Comparison of ENCODE assay signal across 14 cellular contexts in the genomic region with DNA sequence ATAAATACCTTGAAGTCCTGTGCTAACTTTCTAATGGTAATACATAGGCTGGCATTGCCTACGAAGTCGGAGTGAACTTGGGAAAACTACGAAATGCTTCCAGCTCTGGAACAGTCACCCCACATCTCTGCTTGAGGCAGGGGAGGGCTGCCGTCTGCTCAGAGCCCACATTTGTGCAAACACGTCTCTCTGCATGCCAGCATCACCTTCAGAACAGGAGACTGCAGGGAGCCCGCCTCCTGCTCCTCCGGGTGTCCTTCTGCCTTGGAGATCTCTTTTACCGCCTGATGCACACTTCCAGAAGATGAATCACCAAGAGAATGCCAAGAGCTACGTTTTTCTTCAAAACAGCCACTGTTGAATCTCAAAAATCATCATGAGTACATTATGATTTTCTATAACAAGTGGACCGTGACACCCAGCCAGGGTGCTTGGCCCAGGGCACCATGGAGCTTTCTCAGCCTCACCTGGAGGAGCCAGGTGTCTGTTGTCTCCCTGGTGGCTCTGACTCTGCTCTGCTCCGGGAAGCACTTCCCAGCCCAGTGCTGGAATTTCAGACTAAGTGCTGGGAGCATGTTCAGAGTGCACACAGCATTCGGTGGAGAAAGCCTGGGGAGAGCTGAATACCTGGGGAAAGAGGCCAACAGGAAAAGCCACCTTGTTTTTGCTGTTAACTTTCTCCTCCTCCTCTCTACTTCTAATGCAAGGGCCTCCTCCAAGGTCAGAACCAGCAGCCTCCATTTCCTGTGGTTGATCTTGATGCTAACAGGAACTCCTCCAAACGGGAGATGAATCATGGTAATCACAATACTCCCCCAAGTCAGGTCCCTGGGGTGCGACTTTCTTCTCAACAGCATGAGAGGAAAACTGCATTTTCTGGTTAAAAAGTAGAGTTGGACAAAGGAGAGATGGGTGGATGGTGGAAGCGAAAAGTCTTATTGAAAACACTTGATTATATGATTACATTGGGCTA.
DNase-seq lines count a peak whose midpoint lies in the region; ATAC-seq, FAIRE-seq and TF ChIP-seq lines count a peak whose summit lies in the region.
"Had no signal": no experiment of that assay in that cellular context is flagged by ENCODE, and none has a peak within 500 bp of the region (broad histone marks: within the 10 kb centered on the region; RNA-seq: fewer than 3 reads in every experiment).

No MANE protein-coding gene starts in this region.

- FAIRE-seq in K562 (lab: Jason Lieb, UNC), result no peak

- H3K23ac ChIP-seq in IMR-90 (ENCODE audit: low read depth, low read length), result no peak overlapping the region

- H3K9me1 ChIP-seq in IMR-90 (ENCODE audit: insufficient read depth, low read length), result no peaks in the 10 kb centered on the region
- no peaks in the 10 kb centered on the region for H3K9me1 ChIP-seq in K562 (ENCODE audit: control insufficient read depth, insufficient read depth, low read length)

- H2AK5ac ChIP-seq in IMR-90 (ENCODE audit: low read depth, low read length), result no peak overlapping the region

- H3K4ac ChIP-seq in IMR-90 (ENCODE audit: low read depth, low read length), result no peak overlapping the region

- no peak overlapping the region for H2BK5ac ChIP-seq in IMR-90 (ENCODE audit: low read depth, low read length, poor library complexity, severe bottlenecking)

- no peak for TF ChIP-seq EP300 in K562 (IDR thresholded peaks at IDR 0.05; ENCODE audit: low read length)

- ATAC-seq in IMR-90 (ENCODE audit: low read depth) (no peak), K562 (no peak), HG02571 (IDR thresholded peaks at IDR 0.05; ENCODE audit: unreplicated experiment) (no peak)

- H3K36me3 ChIP-seq in IMR-90 (ENCODE audit: control insufficient read depth, insufficient read depth, low read length) (no peaks in the 10 kb centered on the region), K562 (ENCODE audit: control insufficient read depth, insufficient read depth, low read length) (no peaks in the 10 kb centered on the region), vagina (no peaks in the 10 kb centered on the region)

- POLR2A ChIA-PET in IMR-90 (lab: Charles Lee; ENCODE audit: unreplicated experiment) (no interaction called here), K562 (lab: Yijun Ruan, JAX) (no interaction called here)

- peak overlapping the region; percentile 61 for H2AK9ac ChIP-seq in IMR-90 (replicated peaks; ENCODE audit: low read depth, low read length, poor library complexity)

- H3K4me2 ChIP-seq in IMR-90 (ENCODE audit: low read depth, low read length) (no peak overlapping the region), K562 (ENCODE audit: insufficient read depth, low read length) (no peak overlapping the region)

- no peak overlapping the region for H2BK20ac ChIP-seq in IMR-90 (ENCODE audit: low read depth, low read length)

- H3K9ac ChIP-seq in IMR-90 (ENCODE audit: low read depth, low read length) (no peak overlapping the region), K562 (ENCODE audit: insufficient read depth in 1 of 2, low read depth in 2 of 2, low read length in 2 of 2) (no peak overlapping the region)

- H3K4me1 ChIP-seq in IMR-90 (ENCODE audit: control insufficient read depth, insufficient read depth, low read length) (no peaks in the 10 kb centered on the region), K562 (replicated peaks in 1 of 2; ENCODE audit: control insufficient read depth in 2 of 2, insufficient read depth in 2 of 2, low read length in 2 of 2) (no peaks in the 10 kb centered on the region; a peak in 1 of 5 replicates), vagina (no peaks in the 10 kb centered on the region)

- DNase-seq in IMR-90, result no peak
- DNase-seq in K562 (ENCODE audit: extremely low read depth in 1 of 4, low spot score in 3 of 4), result peak in 1 of 4 experiments; percentile 17
- peak; percentile 39 for DNase-seq in middle frontal gyrus (ENCODE audit: extremely low spot score, low spot score)
- DNase-seq in superior temporal gyrus (ENCODE audit: extremely low spot score), result peak; percentile 40
- no peak for DNase-seq in NCI-H1092 treated with DMSO at 0.1 percent for 48 hours (lab: John Stamatoyannopoulos, UW)
- no peak for DNase-seq in vagina (ENCODE audit: extremely low spot score in 2 of 2)
- DNase-seq: ACHN; CD8-positive, alpha-beta memory T cell; H7; NCI-H2107; NCI-H226; NCI-H526 treated with DMSO at 0.1 percent for 48 hours; NK-92 treated with Interleukin-12 subunit alpha and Interleukin-12 subunit beta, amount 100 ng/mL, for 24 hours had no signal

- no TSS peak for BruUV-seq in IMR-90 (replicated peaks; lab: Mats Ljungman, UMichigan)
- BruUV-seq in K562 (replicated peaks; lab: Mats Ljungman, UMichigan), result no TSS peak

- H3K27ac ChIP-seq in IMR-90 (ENCODE audit: insufficient read depth, low read length) (no peak overlapping the region), K562 (ENCODE audit: extremely low read depth, low read depth, low read length) (no peak overlapping the region), vagina (no peak overlapping the region)

- no peaks in the 10 kb centered on the region for H4K20me1 ChIP-seq in IMR-90 (ENCODE audit: insufficient read depth, low read length)
- no peaks in the 10 kb centered on the region for H4K20me1 ChIP-seq in K562 (replicated peaks; ENCODE audit: control insufficient read depth, insufficient read depth, low read length)

- H2BK120ac ChIP-seq in IMR-90 (ENCODE audit: low read depth, low read length), result no peak overlapping the region

- H2BK15ac ChIP-seq in IMR-90 (ENCODE audit: low read depth, low read length), result no peak overlapping the region

- H3K14ac ChIP-seq in IMR-90 (replicated peaks; ENCODE audit: low read depth, low read length), result no peak overlapping the region

- 58% methylated on average over 4 of the region's 15 CpGs; no CpG with 5 or more reads in 1 of the 2 experiments for WGBS in IMR-90 (ENCODE audit: extremely low coverage in 2 of 2, insufficient read length in 1 of 2), 2 experiments
- whole genome bisulfite sequencing in K562 (ENCODE audit: insufficient coverage, low coverage, missing lambda C conversion rate), result 34% methylated on average over 15 of the region's 15 CpGs

- intact Hi-C loops in IMR-90 (cut with micrococcal nuclease), result no loop called here
- intact Hi-C loops in K562 (cut with micrococcal nuclease), result no loop called here
- intact Hi-C loops in vagina (cut with DNase I), result no loop called here

- TF ChIP-seq CTCF in IMR-90 (conservative IDR thresholded peaks at IDR 0.05; ENCODE audit: low read depth, low read length), result no peak
- no peak for TF ChIP-seq CTCF in K562 (IDR thresholded peaks at IDR 0.05 in 2 of 3, conservative IDR thresholded peaks at IDR 0.05 in 1 of 3; ENCODE audit: insufficient read depth in 2 of 3, low read depth in 1 of 3, low read length in 3 of 3)
- TF ChIP-seq CTCF in vagina (IDR thresholded peaks at IDR 0.05), result no peak

- H3K18ac ChIP-seq in IMR-90 (ENCODE audit: low read depth, low read length), result no peak overlapping the region

- no peak overlapping the region for H3K56ac ChIP-seq in IMR-90 (ENCODE audit: extremely low read depth, insufficient read depth, low read length)

- H4K5ac ChIP-seq in IMR-90 (ENCODE audit: low read depth, low read length), result no peak overlapping the region

- in situ Hi-C loops in IMR-90 (cut with MboI; ENCODE audit: low sequenced_read_pairs) (no loop called here), K562 (cut with MboI) (no loop called here)

- H3K4me3 ChIP-seq in IMR-90 (ENCODE audit: insufficient read depth, low read depth, low read length) (no peak overlapping the region), K562 (no peak overlapping the region), vagina (no peak overlapping the region)

- no peak overlapping the region for H4K8ac ChIP-seq in IMR-90 (ENCODE audit: low read depth in 2 of 2, low read length in 2 of 2)

- CTCF ChIA-PET in IMR-90 (lab: Yijun Ruan, JAX), result no interaction called here
- CTCF ChIA-PET in K562 (lab: Yijun Ruan, JAX; ENCODE audit: low intra/inter-chr PET ratio), result no interaction called here

- no peak for TF ChIP-seq RAD21 in IMR-90 (IDR thresholded peaks at IDR 0.05; ENCODE audit: low read length)
- TF ChIP-seq RAD21 in K562 (CRISPR knock-in tag; conservative IDR thresholded peaks at IDR 0.05 in 1 of 2, IDR thresholded peaks at IDR 0.05 in 1 of 2), result no peak

- H3K79me2 ChIP-seq in K562 (ENCODE audit: control insufficient read depth, insufficient read depth, low read length), result no peaks in the 10 kb centered on the region

- TF ChIP-seq POLR2A in IMR-90 (IDR thresholded peaks at IDR 0.05; ENCODE audit: low read depth, low read length), result no peak
- no peak for TF ChIP-seq POLR2A in K562 (conservative IDR thresholded peaks at IDR 0.05)
- no peak for TF ChIP-seq POLR2A in vagina (IDR thresholded peaks at IDR 0.05)

- H3K9me3 ChIP-seq in IMR-90 (ENCODE audit: control insufficient read depth, insufficient read depth, low read length) (peaks cover 36% of the 10 kb centered on the region), K562 (replicated peaks; ENCODE audit: control insufficient read depth, insufficient read depth, low read depth, low read length) (no peaks in the 10 kb centered on the region), vagina (no peaks in the 10 kb centered on the region)

- dilution Hi-C loops in IMR-90 (cut with HindIII; ENCODE audit: low sequenced_read_pairs, unreplicated experiment), result no loop called here

- no peak overlapping the region for H4K91ac ChIP-seq in IMR-90 (ENCODE audit: insufficient read depth, low read depth, low read length)

- H3K27me3 ChIP-seq in IMR-90 (ENCODE audit: control insufficient read depth, insufficient read depth, low read length) (no peaks in the 10 kb centered on the region), K562 (ENCODE audit: control insufficient read depth in 2 of 2, insufficient read depth in 2 of 2, low read length in 2 of 2) (no peaks in the 10 kb centered on the region), vagina (no peaks in the 10 kb centered on the region)

- H3K79me1 ChIP-seq in IMR-90 (ENCODE audit: low read depth in 1 of 2, low read length in 2 of 2), result no peaks in the 10 kb centered on the region

- no peak overlapping the region for H2AFZ ChIP-seq in IMR-90 (replicated peaks; ENCODE audit: low read length, poor library complexity)
- no peak overlapping the region for H2AFZ ChIP-seq in K562 (ENCODE audit: low read depth, low read length)

TF ChIP-seq in IMR-90, 13 proteins besides CTCF, POLR2A, EP300 and RAD21:
- TF ChIP-seq CEBPB (IDR thresholded peaks at IDR 0.05; ENCODE audit: low read depth, low read length) (no peak), MXI1 (IDR thresholded peaks at IDR 0.05; ENCODE audit: borderline replicate concordance, low read depth, low read length) (no peak)

TF ChIP-seq in K562, 482 proteins besides CTCF, POLR2A, EP300 and RAD21:
- TF ChIP-seq MED1 (CRISPR knock-in tag; IDR thresholded peaks at IDR 0.05; ENCODE audit: borderline replicate concordance) (no peak), ZNF354B (CRISPR knock-in tag; IDR thresholded peaks at IDR 0.05) (no peak), ZNF644 (tag; IDR thresholded peaks at IDR 0.05; ENCODE audit: low read depth) (no peak), FOSL1 (tag; conservative IDR thresholded peaks at IDR 0.05) (0 out of 2 replicates have a peak, but pooled peaks have one; percentile 29), FOXK1 (CRISPR knock-in tag; IDR thresholded peaks at IDR 0.05; ENCODE audit: borderline replicate concordance) (no peak), MECOM (CRISPR knock-in tag; IDR thresholded peaks at IDR 0.05) (no peak), JUNB (CRISPR knock-in tag; conservative IDR thresholded peaks at IDR 0.05) (no peak), ETV5 (CRISPR knock-in tag; IDR thresholded peaks at IDR 0.05; ENCODE audit: low read depth) (no peak)

Comparison
In these comparisons a context has a peak if more than half of its experiments do, and no peak if none do; other contexts are left out.
1. DNase-seq: peak in middle frontal gyrus (single experiment) and superior temporal gyrus (single experiment); none in IMR-90 (single experiment), NCI-H1092 treated with DMSO at 0.1 percent for 48 hours (single experiment) and vagina (0 of 2).